19 cellular contexts compared by ENCODE assay signal in the genomic region with DNA sequence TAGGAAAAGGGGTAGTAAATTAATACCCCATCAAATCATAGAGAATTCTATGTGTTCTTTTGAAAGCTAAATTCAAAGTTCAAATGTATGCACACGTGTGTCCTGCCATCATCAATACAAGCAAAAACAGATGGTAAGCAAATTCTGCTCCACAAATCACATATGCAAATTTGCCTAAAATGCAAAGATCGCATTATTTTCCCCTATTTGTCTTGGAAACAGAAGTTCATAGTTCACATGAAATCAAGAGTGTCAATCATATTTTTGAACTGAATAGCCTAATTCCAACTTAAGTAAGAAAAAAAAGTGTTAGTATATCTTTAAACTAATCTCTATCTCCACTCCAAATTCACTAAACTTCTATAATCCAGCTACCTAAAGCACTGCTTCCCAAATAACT. TPM values are rescaled to one million over a fixed set of nuclear protein-coding genes. Genes with fewer than 3 reads are reported as not detected.
DNase-seq lines count a peak whose midpoint lies in the region; ATAC-seq, FAIRE-seq and TF ChIP-seq lines count a peak whose summit lies in the region.
"Had no signal": no experiment of that assay in that cellular context is flagged by ENCODE, and none has a peak within 500 bp of the region (broad histone marks: within the 10 kb centered on the region; RNA-seq: fewer than 3 reads in every experiment).

No MANE protein-coding gene starts in this region.

- peaks cover 72% of the 10 kb centered on the region for H3K4me1 ChIP-seq in GM23338 (ENCODE audit: insufficient read depth)

- no peaks in the 10 kb centered on the region for H3K9me2 ChIP-seq in GM23338 (ENCODE audit: insufficient read depth)

- in situ Hi-C loops in G401 (cut with HindIII; ENCODE audit: low sequenced_read_pairs) = no loop called here

- TF ChIP-seq CTCF in natural killer cell (IDR thresholded peaks at IDR 0.05) = no peak
- TF ChIP-seq CTCF in GM23338 (conservative IDR thresholded peaks at IDR 0.05; ENCODE audit: low read depth in 2 of 2) = no peak

- H3K79me2 ChIP-seq in GM23338 (replicated peaks; ENCODE audit: insufficient read depth) = peaks cover 100% of the 10 kb centered on the region

- H3K27ac Mint-ChIP-seq in natural killer cell = peak overlapping the region; percentile 19 to 58
- peak overlapping the region in 1 of 2 donors; percentile 1 for H3K27ac Mint-ChIP-seq in natural killer cell treated with Interleukin-12 subunit alpha and Interleukin-12 subunit beta and Interleukin-15 and Interleukin-18, amount 100 ng/mL, for 72 hours
- 0 out of 2 replicates have a peak overlapping the region, but pooled peaks have one; percentile 1 for H3K27ac Mint-ChIP-seq in GM23338
- no peak overlapping the region for H3K27ac Mint-ChIP-seq in T-helper 17 cell
- H3K27ac Mint-ChIP-seq: CD8-positive, alpha-beta T cell; T-cell had no signal

- no peaks in the 10 kb centered on the region for H3K9me3 ChIP-seq in T-helper 17 cell (ENCODE audit: control insufficient read depth, low read length, poor library complexity, severe bottlenecking)
- H3K9me3 ChIP-seq: BE2C had no signal

- intact Hi-C loops in natural killer cell (cut with micrococcal nuclease) = no loop called here

- H3K4me1 Mint-ChIP-seq in natural killer cell = peaks cover 78 to 81% of the 10 kb centered on the region in 2 donors
- H3K4me1 Mint-ChIP-seq in natural killer cell treated with Interleukin-12 subunit alpha and Interleukin-12 subunit beta and Interleukin-15 and Interleukin-18, amount 100 ng/mL, for 72 hours (ENCODE audit: low read depth in 2 of 2) = peaks cover 52 to 67% of the 10 kb centered on the region in 2 donors
- peaks cover 56% of the 10 kb centered on the region for H3K4me1 Mint-ChIP-seq in GM23338
- peaks cover 53% of the 10 kb centered on the region for H3K4me1 Mint-ChIP-seq in T-helper 17 cell

- no peak overlapping the region for H3K4me3 ChIP-seq in GM23338
- H3K4me3 ChIP-seq: GM23248 had no signal

- no peaks in the 10 kb centered on the region for H3F3A ChIP-seq in GM23338 (replicated peaks; ENCODE audit: low read depth)

- H3K4me2 ChIP-seq in GM23338 = no peak overlapping the region
- H3K4me2 ChIP-seq: KMS-11 had no signal

- peak; percentile 65 for FAIRE-seq in urothelium cell line (lab: Jason Lieb, UNC)

- no peaks in the 10 kb centered on the region for H3K36me3 Mint-ChIP-seq in natural killer cell
- H3K36me3 Mint-ChIP-seq in natural killer cell treated with Interleukin-12 subunit alpha and Interleukin-12 subunit beta and Interleukin-15 and Interleukin-18, amount 100 ng/mL, for 72 hours = no peaks in the 10 kb centered on the region
- no peaks in the 10 kb centered on the region for H3K36me3 Mint-ChIP-seq in GM23338 (ENCODE audit: low read depth)
- H3K36me3 Mint-ChIP-seq in T-helper 17 cell (ENCODE audit: low read depth) = no peaks in the 10 kb centered on the region
- H3K36me3 Mint-ChIP-seq: CD8-positive, alpha-beta T cell had no signal

- no peaks in the 10 kb centered on the region for H3K36me3 ChIP-seq in GM23338 (ENCODE audit: insufficient read depth)
- H3K36me3 ChIP-seq: BE2C had no signal

- no peak for ATAC-seq in natural killer cell
- ATAC-seq in natural killer cell treated with Interleukin-12 subunit alpha and Interleukin-12 subunit beta and Interleukin-15 and Interleukin-18, amount 100 ng/mL, for 72 hours = no peak
- no peak for ATAC-seq in GM23338
- ATAC-seq in T-helper 17 cell = no peak
- ATAC-seq: CD8-positive, alpha-beta T cell; T-cell had no signal

- H3K27me3 Mint-ChIP-seq in natural killer cell (ENCODE audit: low read depth in 2 of 2) (no peaks in the 10 kb centered on the region), GM23338 (ENCODE audit: insufficient read depth, low read depth, poor library complexity) (no peaks in the 10 kb centered on the region), T-helper 17 cell (no peaks in the 10 kb centered on the region)
- H3K27me3 Mint-ChIP-seq in natural killer cell treated with Interleukin-12 subunit alpha and Interleukin-12 subunit beta and Interleukin-15 and Interleukin-18, amount 100 ng/mL, for 72 hours = no peaks in the 10 kb centered on the region
- H3K27me3 Mint-ChIP-seq: T-cell had no signal

- H3K9me3 Mint-ChIP-seq in natural killer cell (no peaks in the 10 kb centered on the region), GM23338 (no peaks in the 10 kb centered on the region)
- no peaks in the 10 kb centered on the region for H3K9me3 Mint-ChIP-seq in natural killer cell treated with Interleukin-12 subunit alpha and Interleukin-12 subunit beta and Interleukin-15 and Interleukin-18, amount 100 ng/mL, for 72 hours
- H3K9me3 Mint-ChIP-seq: CD8-positive, alpha-beta T cell; T-cell had no signal

- H3K4me3 Mint-ChIP-seq in natural killer cell (no peak overlapping the region), GM23338 (no peak overlapping the region), T-helper 17 cell (peak overlapping the region; percentile 31)
- no peak overlapping the region for H3K4me3 Mint-ChIP-seq in natural killer cell treated with Interleukin-12 subunit alpha and Interleukin-12 subunit beta and Interleukin-15 and Interleukin-18, amount 100 ng/mL, for 72 hours
- H3K4me3 Mint-ChIP-seq: CD8-positive, alpha-beta T cell had no signal

- no peaks in the 10 kb centered on the region for H3K27me3 ChIP-seq in GM23338 (ENCODE audit: insufficient read depth)
- H3K27me3 ChIP-seq: BE2C had no signal

- H4K20me1 ChIP-seq in GM23338 (replicated peaks; ENCODE audit: insufficient read depth) = peaks cover 62% of the 10 kb centered on the region

- no peak overlapping the region for H3K27ac ChIP-seq in GM23338 (ENCODE audit: low read depth)
- H3K27ac ChIP-seq: GM23248, KMS-11 had no signal

- no peak for DNase-seq in natural killer cell
- DNase-seq in natural killer cell treated with Interleukin-12 subunit alpha and Interleukin-12 subunit beta and Interleukin-15 and Interleukin-18, amount 100 ng/mL, for 72 hours (ENCODE audit: low spot score) = no peak
- DNase-seq in GM23338 (ENCODE audit: low spot score) = no peak
- DNase-seq in T-helper 17 cell = no peak
- DNase-seq in urothelium cell line (ENCODE audit: low spot score) = no peak
- no peak for DNase-seq in AG20443 (ENCODE audit: low spot score)
- no peak for DNase-seq in RPMI8226
- no peak for DNase-seq in G401 (ENCODE audit: low spot score)
- DNase-seq: BE2C; CD8-positive, alpha-beta T cell; DMS53; GM23248; HCEC 1CT; NCI-H1417; NCI-H1930; NCI-H774; NK-92 treated with Interleukin-12 subunit alpha and Interleukin-12 subunit beta, amount 100 ng/mL, for 24 hours; T-cell had no signal

- H2AFZ ChIP-seq in GM23338 = no peak overlapping the region
- H2AFZ ChIP-seq: GM23248 had no signal

TF ChIP-seq in GM23338, 12 proteins besides CTCF, POLR2A, EP300 and RAD21 (continues in another document):
- TF ChIP-seq EZH2 (IDR thresholded peaks at IDR 0.05; ENCODE audit: low read depth, unreplicated experiment) = no peak
- no peak for TF ChIP-seq STAT1 (IDR thresholded peaks at IDR 0.05; ENCODE audit: unreplicated experiment)

RNA-seq across cellular contexts. Expression of gene ADAM10, which starts 8.5 kb away (rescaled TPM):
- total RNA-seq in natural killer cell (100 to 1,000 TPM; 223 to 297 (median 259) TPM), T-helper 17 cell (100 to 1,000 TPM; 137 to 142 TPM)
- 100 to 1,000 TPM in 1 of 2 donors, 10 to 100 TPM in 1; 89.9 to 122 TPM for total RNA-seq in natural killer cell treated with Interleukin-12 subunit alpha and Interleukin-12 subunit beta and Interleukin-15 and Interleukin-18, amount 100 ng/mL, for 72 hours
- 114 and 135 TPM in 2 replicates for total RNA-seq in GM23338 (2014; rRNA removed; shearing (Covaris generic))
- 19.5 and 25.0 TPM in 2 replicates for polyA plus RNA-seq in GM23338 (2016; fragmentation: Nextera tagmentation; extraction: Ambion mirVana)
- 60.7 and 117 TPM in 2 replicates for total RNA-seq in G401 (2014; rRNA removed; shearing (Covaris generic))

RNA-seq across cellular contexts. Expression of gene MINDY2, which starts 30.1 kb away (rescaled TPM):
- total RNA-seq in natural killer cell (10 to 100 TPM; 16.3 to 18.7 (median 18.3) TPM), T-helper 17 cell (10 to 100 TPM; 13.3 to 17.9 TPM)
- total RNA-seq in natural killer cell treated with Interleukin-12 subunit alpha and Interleukin-12 subunit beta and Interleukin-15 and Interleukin-18, amount 100 ng/mL, for 72 hours = 10 to 100 TPM; 11.9 to 15.1 TPM
- total RNA-seq in GM23338 (2014; rRNA removed; shearing (Covaris generic)) = 36.3 and 40.3 TPM in 2 replicates
- polyA plus RNA-seq in GM23338 (2016; fragmentation: Nextera tagmentation; extraction: Ambion mirVana) = 34.0 and 47.9 TPM in 2 replicates
- total RNA-seq in G401 (2014; rRNA removed; shearing (Covaris generic)) = 6.0 and 10.3 TPM in 2 replicates
